Comparison of ENCODE assay signal across 7 cellular contexts in genomic region chr2:86807462-86808275, GRCh38. TPM values are rescaled to one million over a fixed set of nuclear protein-coding genes. Genes with fewer than 3 reads are reported as not detected.
DNase-seq lines count a peak whose midpoint lies in the region; ATAC-seq and TF ChIP-seq lines count a peak whose summit lies in the region.

No MANE protein-coding gene starts in this region.

- CTCF ChIA-PET in PC-9 (lab: Charles Lee): interaction anchor here (0.6 to 0.9 kb wide), 3 partner anchors 21 to 294 kb away, joined by 3 to 8 read pairs (median 3); no protein-coding TSS in a partner anchor

- no peaks in the 10 kb centered on the region for H3K79me2 ChIP-seq in PC-9 (ENCODE audit: low read depth)

- H3F3A ChIP-seq in PC-9 (ENCODE audit: insufficient read depth, low read depth): no peaks in the 10 kb centered on the region

- H3K4me1 ChIP-seq in PC-9 (replicated peaks; ENCODE audit: insufficient read depth) (peaks cover 7% of the 10 kb centered on the region; the same call in 1 of the 2 replicates), iPS-20b (ENCODE audit: insufficient read depth, low read length) (no peaks in the 10 kb centered on the region), skeletal muscle tissue (ENCODE audit: control insufficient read depth in 3 of 3, insufficient read depth in 3 of 3, low read length in 3 of 3) (peaks cover 9 to 20% (median 19%) of the 10 kb centered on the region in 3 donors)

- DNase-seq in G401 (ENCODE audit: low spot score): peak; percentile 85
- DNase-seq in PC-9: peak; percentile 76 to 77
- DNase-seq in brain microvascular endothelial cell: no peak

- no peaks in the 10 kb centered on the region for H3K9me2 ChIP-seq in PC-9 (ENCODE audit: insufficient read depth)

- H3K36me3 ChIP-seq in PC-9 (ENCODE audit: low read depth): no peaks in the 10 kb centered on the region
- no peaks in the 10 kb centered on the region for H3K36me3 ChIP-seq in brain microvascular endothelial cell (replicated peaks)
- H3K36me3 ChIP-seq in iPS-20b (ENCODE audit: insufficient read depth, low read depth, low read length): no peaks in the 10 kb centered on the region
- no peaks in the 10 kb centered on the region for H3K36me3 ChIP-seq in skeletal muscle tissue (ENCODE audit: control insufficient read depth in 3 of 3, insufficient read depth in 3 of 3, low read length in 3 of 3)

- in situ Hi-C loops in G401 (cut with HindIII; ENCODE audit: low sequenced_read_pairs): no loop called here
- in situ Hi-C loops in brain microvascular endothelial cell (cut with HindIII; ENCODE audit: low pct_ligation_motif_present, low sequenced_read_pairs): no loop called here

- H3K27me3 ChIP-seq in PC-9 (ENCODE audit: insufficient read depth, low read depth) (no peaks in the 10 kb centered on the region), brain microvascular endothelial cell (replicated peaks) (peaks cover 17% of the 10 kb centered on the region), iPS-20b (ENCODE audit: insufficient read depth, low read length) (peaks cover 37% of the 10 kb centered on the region), skeletal muscle tissue (ENCODE audit: control insufficient read depth in 3 of 3, insufficient read depth in 3 of 3, low read length in 3 of 3) (peaks cover 23 to 27% (median 25%) of the 10 kb centered on the region in 3 donors)

- POLR2A ChIA-PET in PC-9 (lab: Charles Lee; ENCODE audit: unreplicated experiment): interaction anchor here (0.5 kb wide), 1 partner anchor 245 kb away, joined by 4 read pairs; no protein-coding TSS in a partner anchor

- intact Hi-C loops in PC-9 (cut with micrococcal nuclease; ENCODE audit: unreplicated experiment): loop anchor here (5.0 kb wide), 1 partner anchor 1250 kb away; the partner anchor contains the start of gene KRCC1

- TF ChIP-seq CTCF in PC-9 (conservative IDR thresholded peaks at IDR 0.05) (no peak), brain microvascular endothelial cell (IDR thresholded peaks at IDR 0.05; ENCODE audit: low read depth, low read length, missing control alignments) (no peak)

- H3K4me2 ChIP-seq in PC-9: peak overlapping the region; percentile 100

- no TSS peak for BruUV-seq in PC-9 (replicated peaks; lab: Mats Ljungman, UMichigan)

- no peaks in the 10 kb centered on the region for H3K9me3 ChIP-seq in PC-9 (ENCODE audit: insufficient read depth, low read depth)
- H3K9me3 ChIP-seq in iPS-20b (ENCODE audit: insufficient read depth, low read depth, low read length): no peaks in the 10 kb centered on the region
- H3K9me3 ChIP-seq in skeletal muscle tissue (ENCODE audit: control insufficient read depth in 3 of 3, low read length in 3 of 3): no peaks in the 10 kb centered on the region

- H2AFZ ChIP-seq in PC-9: peak overlapping the region; percentile 95

- ATAC-seq in HG03342 (IDR thresholded peaks at IDR 0.05; ENCODE audit: unreplicated experiment): peak; percentile 22
- no peak for ATAC-seq in HG03442 (IDR thresholded peaks at IDR 0.05; ENCODE audit: unreplicated experiment)

- H3K9ac ChIP-seq in iPS-20b (ENCODE audit: low read depth, low read length): peak overlapping the region; percentile 45; the same call in 1 of the 2 replicates
- H3K9ac ChIP-seq in skeletal muscle tissue (ENCODE audit: low read depth in 1 of 3, low read length in 3 of 3): peak overlapping the region; percentile 30 to 69 (median 66)

- H3K27ac ChIP-seq in PC-9 (no peak overlapping the region), brain microvascular endothelial cell (no peak overlapping the region), iPS-20b (ENCODE audit: low read length) (no peak overlapping the region), skeletal muscle tissue (ENCODE audit: low read depth, low read length) (no peak overlapping the region)

- H4K20me1 ChIP-seq in PC-9 (ENCODE audit: insufficient read depth): no peaks in the 10 kb centered on the region

- H3K4me3 ChIP-seq in PC-9: peak overlapping the region; percentile 71
- peak overlapping the region; percentile 53 for H3K4me3 ChIP-seq in brain microvascular endothelial cell (ENCODE audit: low read depth, low read length)
- H3K4me3 ChIP-seq in iPS-20b (ENCODE audit: low read length): peak overlapping the region; percentile 70
- peak overlapping the region; percentile 66 to 75 (median 70) for H3K4me3 ChIP-seq in skeletal muscle tissue (ENCODE audit: low read length in 3 of 3)

RNA-seq across cellular contexts. Expression of gene CD8A, which starts 17.0 kb away (rescaled TPM):
- 0.14 and 0.86 TPM in 2 replicates for total RNA-seq in G401 (2014; rRNA removed; shearing (Covaris generic))
- total RNA-seq in PC-9 (2021) (0.28 and 0.45 TPM in 2 replicates), skeletal muscle tissue (not detected)

RNA-seq across cellular contexts. Expression of gene CD8B, which starts 54.0 kb away (rescaled TPM):
- total RNA-seq in G401 (2014; rRNA removed; shearing (Covaris generic)): not detected in 2 replicates
- not detected in 2 replicates for total RNA-seq in PC-9 (2021)
- 1.0 TPM for total RNA-seq in skeletal muscle tissue
